Comparison of ENCODE assay signal across 8 cellular contexts in genomic region chr19:42255766-42256750, GRCh38.
DNase-seq lines count a peak whose midpoint lies in the region; ATAC-seq lines count a peak whose summit lies in the region.

No MANE protein-coding gene starts in this region.

- H3K36me3 Mint-ChIP-seq in T-helper 1 cell treated with Interleukin-12 subunit alpha and Interleukin-12 subunit beta and Interleukin-4 antibody, amounts not matched to agents 30 μg/mL and 1 μg/mL, for 36 hours (ENCODE audit: low read depth), result peaks cover 2% of the 10 kb centered on the region
- peaks cover 7 to 15% of the 10 kb centered on the region in 2 donors for H3K36me3 Mint-ChIP-seq in stimulated activated naive B cell treated with anti-CD40 and anti-IgM and Interleukin-4, amounts not matched to agents 10 μg/mL and 1 μg/mL and 100 μg/mL, for 72 hours

- H3K9ac ChIP-seq in NT2/D1 (ENCODE audit: insufficient read length, low read depth), result peak overlapping the region; percentile 64

- H3K27me3 ChIP-seq in NT2/D1 (ENCODE audit: insufficient read depth, insufficient read length), result peaks cover 11% of the 10 kb centered on the region

- peaks cover 14% of the 10 kb centered on the region for H3K4me1 ChIP-seq in NT2/D1 (ENCODE audit: insufficient read depth, insufficient read length)

- peak overlapping the region; percentile 63 for H3K4me3 Mint-ChIP-seq in T-helper 1 cell treated with Interleukin-12 subunit alpha and Interleukin-12 subunit beta and Interleukin-4 antibody, amounts not matched to agents 30 μg/mL and 1 μg/mL, for 36 hours
- H3K4me3 Mint-ChIP-seq in stimulated activated naive B cell treated with anti-CD40 and anti-IgM and Interleukin-4, amounts not matched to agents 10 μg/mL and 1 μg/mL and 100 μg/mL, for 72 hours, result peak overlapping the region; percentile 77 to 91

- no peaks in the 10 kb centered on the region for H3K9me3 Mint-ChIP-seq in T-helper 1 cell treated with Interleukin-12 subunit alpha and Interleukin-12 subunit beta and Interleukin-4 antibody, amounts not matched to agents 30 μg/mL and 1 μg/mL, for 36 hours
- no peaks in the 10 kb centered on the region for H3K9me3 Mint-ChIP-seq in stimulated activated naive B cell treated with anti-CD40 and anti-IgM and Interleukin-4, amounts not matched to agents 10 μg/mL and 1 μg/mL and 100 μg/mL, for 72 hours

- DNase-seq in T-helper 1 cell (no peak), NT2/D1 (ENCODE audit: low read depth, low spot score) (no peak), cerebellar cortex (ENCODE audit: low spot score) (peak; percentile 82), kidney glomerular epithelial cell (lab: John Stamatoyannopoulos, UW) (peak; percentile 45), NCI-H2081 (lab: John Stamatoyannopoulos, UW) (no peak)
- no peak for DNase-seq in stimulated activated naive B cell treated with anti-CD40 and anti-IgM and Interleukin-4, amounts not matched to agents 10 μg/mL and 1 μg/mL and 100 μg/mL, for 72 hours

- H3K36me3 ChIP-seq in NT2/D1 (ENCODE audit: insufficient read depth, insufficient read length, low read length), result peaks cover 6% of the 10 kb centered on the region

- H3K4me1 Mint-ChIP-seq in T-helper 1 cell treated with Interleukin-12 subunit alpha and Interleukin-12 subunit beta and Interleukin-4 antibody, amounts not matched to agents 30 μg/mL and 1 μg/mL, for 36 hours (ENCODE audit: low read depth), result peaks cover 18% of the 10 kb centered on the region
- peaks cover 26 to 37% of the 10 kb centered on the region in 2 donors for H3K4me1 Mint-ChIP-seq in stimulated activated naive B cell treated with anti-CD40 and anti-IgM and Interleukin-4, amounts not matched to agents 10 μg/mL and 1 μg/mL and 100 μg/mL, for 72 hours

- peak overlapping the region; percentile 49 for H3K4me3 ChIP-seq in NT2/D1 (ENCODE audit: insufficient read length, low read depth)

- no peak overlapping the region for H3K27ac Mint-ChIP-seq in T-helper 1 cell treated with Interleukin-12 subunit alpha and Interleukin-12 subunit beta and Interleukin-4 antibody, amounts not matched to agents 30 μg/mL and 1 μg/mL, for 36 hours
- peak overlapping the region; percentile 82 for H3K27ac Mint-ChIP-seq in stimulated activated naive B cell treated with anti-CD40 and anti-IgM and Interleukin-4, amounts not matched to agents 10 μg/mL and 1 μg/mL and 100 μg/mL, for 72 hours

- no peak for ATAC-seq in stimulated activated naive B cell treated with anti-CD40 and anti-IgM and Interleukin-4, amounts not matched to agents 10 μg/mL and 1 μg/mL and 100 μg/mL, for 72 hours (replicated peaks)
- no peak for ATAC-seq in HG02759 (IDR thresholded peaks at IDR 0.05; ENCODE audit: unreplicated experiment)

- no peaks in the 10 kb centered on the region for H3K9me3 ChIP-seq in NT2/D1 (ENCODE audit: insufficient read depth, low read length)

- peaks cover 10% of the 10 kb centered on the region for H3K27me3 Mint-ChIP-seq in T-helper 1 cell treated with Interleukin-12 subunit alpha and Interleukin-12 subunit beta and Interleukin-4 antibody, amounts not matched to agents 30 μg/mL and 1 μg/mL, for 36 hours (ENCODE audit: low read depth)
- no peaks in the 10 kb centered on the region for H3K27me3 Mint-ChIP-seq in stimulated activated naive B cell treated with anti-CD40 and anti-IgM and Interleukin-4, amounts not matched to agents 10 μg/mL and 1 μg/mL and 100 μg/mL, for 72 hours

Comparison
In these comparisons a context has a peak if more than half of its experiments do, and no peak if none do; other contexts are left out.
1. DNase-seq: peak in cerebellar cortex (single experiment) and kidney glomerular epithelial cell (single experiment); none in T-helper 1 cell (0 of 5), NT2/D1 (single experiment), stimulated activated naive B cell treated with anti-CD40 and anti-IgM and Interleukin-4, amounts not matched to agents 10 μg/mL and 1 μg/mL and 100 μg/mL, for 72 hours (single experiment) and NCI-H2081 (0 of 2).